ENCODE assay signal across 30 cellular contexts in genomic region chr16:65005696-65006095, GRCh38.
"Had no signal": no experiment of that assay in that cellular context is flagged by ENCODE, and none has a peak within 500 bp of the region (broad histone marks: within the 10 kb centered on the region; RNA-seq: fewer than 3 reads in every experiment).

No MANE protein-coding gene starts in this region.

- FAIRE-seq: astrocyte, islet of Langerhans, TTC549 had no signal

- H3K27me3 Mint-ChIP-seq: activated naive CD8-positive, alpha-beta T cell treated with anti-CD3 and anti-CD28 coated beads for 36 hours; natural killer cell treated with Interleukin-12 subunit alpha and Interleukin-12 subunit beta and Interleukin-15 and Interleukin-18, amount 100 ng/mL, for 72 hours; progenitor cell of endocrine pancreas; stimulated activated naive B cell treated with anti-CD40 and anti-IgM and Interleukin-4, amounts not matched to agents 10 μg/mL and 1 μg/mL and 100 μg/mL, for 72 hours had no signal

- H3K9me3 Mint-ChIP-seq: activated naive CD8-positive, alpha-beta T cell treated with anti-CD3 and anti-CD28 coated beads for 36 hours had no signal

- H3K9me3 ChIP-seq: colonic mucosa, left lung, lower lobe of right lung, ovary, right lobe of liver, stomach, thyroid gland, upper lobe of left lung, vagina had no signal

- DNase-seq: activated CD4-positive, alpha-beta T cell treated with anti-CD3 and anti-CD28 coated beads for 48 hours; activated CD4-positive, alpha-beta T cell treated with anti-CD3 and anti-CD28 coated beads, Interleukin-2, amount 50 U/mL, for 48 hours; activated CD8-positive, alpha-beta memory T cell treated with anti-CD3 and anti-CD28 coated beads for 24 hours; activated effector memory CD4-positive, alpha-beta T cell treated with anti-CD3 and anti-CD28 coated beads, Interleukin-2, amount 50 U/mL, for 16 hours; activated naive CD4-positive, alpha-beta T cell treated with anti-CD3 and anti-CD28 coated beads for 36 hours; activated naive CD8-positive, alpha-beta T cell treated with anti-CD3 and anti-CD28 coated beads for 36 hours; amniotic stem cell; central memory CD4-positive, alpha-beta T cell; colonic mucosa; effector memory CD4-positive, alpha-beta T cell; foreskin melanocyte; left lung; lower lobe of right lung; mesendoderm; ovary; right lobe of liver; stimulated activated naive B cell treated with anti-CD40 and anti-IgM and Interleukin-4, amounts not matched to agents 10 μg/mL and 1 μg/mL and 100 μg/mL, for 72 hours; stomach; T-helper 9 cell; thyroid gland; upper lobe of left lung had no signal

- H3K4me1 ChIP-seq: colonic mucosa, left lung, lower lobe of right lung, right lobe of liver, stomach, thyroid gland, upper lobe of left lung, vagina had no signal

- H3K36me3 Mint-ChIP-seq: activated naive CD8-positive, alpha-beta T cell treated with anti-CD3 and anti-CD28 coated beads for 36 hours; natural killer cell treated with Interleukin-12 subunit alpha and Interleukin-12 subunit beta and Interleukin-15 and Interleukin-18, amount 100 ng/mL, for 72 hours; stimulated activated naive B cell treated with anti-CD40 and anti-IgM and Interleukin-4, amounts not matched to agents 10 μg/mL and 1 μg/mL and 100 μg/mL, for 72 hours had no signal

- H3K4me3 Mint-ChIP-seq: activated naive CD4-positive, alpha-beta T cell treated with anti-CD3 and anti-CD28 coated beads for 36 hours; activated naive CD8-positive, alpha-beta T cell treated with anti-CD3 and anti-CD28 coated beads for 36 hours; activated T-helper 1 cell treated with anti-CD3 and anti-CD28 coated beads, Interleukin-12 subunit alpha, Interleukin-12 subunit beta, Interleukin-2, Interleukin-4 antibody, amounts not matched to agents 30 ng/mL and 10 ng/mL and 1 ng/mL, durations not matched to agents 14 hours and 24 hours and 36 hours; natural killer cell treated with Interleukin-12 subunit alpha and Interleukin-12 subunit beta and Interleukin-15 and Interleukin-18, amount 100 ng/mL, for 72 hours; stimulated activated naive B cell treated with anti-CD40 and anti-IgM and Interleukin-4, amounts not matched to agents 10 μg/mL and 1 μg/mL and 100 μg/mL, for 72 hours had no signal

- H3K27me3 ChIP-seq: colonic mucosa, left lung, ovary, right lobe of liver, stomach, thyroid gland, upper lobe of left lung, vagina had no signal

- H3K4me1 Mint-ChIP-seq: activated naive CD8-positive, alpha-beta T cell treated with anti-CD3 and anti-CD28 coated beads for 36 hours; stimulated activated naive B cell treated with anti-CD40 and anti-IgM and Interleukin-4, amounts not matched to agents 10 μg/mL and 1 μg/mL and 100 μg/mL, for 72 hours had no signal

- H3K36me3 ChIP-seq: colonic mucosa, left lung, ovary, right lobe of liver, thyroid gland, upper lobe of left lung had no signal

- H3K27ac Mint-ChIP-seq: activated naive CD4-positive, alpha-beta T cell treated with anti-CD3 and anti-CD28 coated beads for 36 hours; activated naive CD8-positive, alpha-beta T cell treated with anti-CD3 and anti-CD28 coated beads for 36 hours; activated T-helper 1 cell treated with anti-CD3 and anti-CD28 coated beads, Interleukin-12 subunit alpha, Interleukin-12 subunit beta, Interleukin-2, Interleukin-4 antibody, amounts not matched to agents 30 ng/mL and 10 ng/mL and 1 ng/mL, durations not matched to agents 14 hours and 24 hours and 36 hours; natural killer cell treated with Interleukin-12 subunit alpha and Interleukin-12 subunit beta and Interleukin-15 and Interleukin-18, amount 100 ng/mL, for 72 hours; progenitor cell of endocrine pancreas; stimulated activated naive B cell treated with anti-CD40 and anti-IgM and Interleukin-4, amounts not matched to agents 10 μg/mL and 1 μg/mL and 100 μg/mL, for 72 hours had no signal

- ATAC-seq: activated CD4-positive, CD25-positive, alpha-beta regulatory T cell treated with anti-CD3 and anti-CD28 coated beads, Interleukin-2, amount 50 U/mL, for 24 hours; left lung; lower lobe of right lung; natural killer cell treated with Interleukin-12 subunit alpha and Interleukin-12 subunit beta and Interleukin-15 and Interleukin-18, amount 100 ng/mL, for 72 hours; right lobe of liver; stimulated activated naive B cell treated with anti-CD40 and anti-IgM and Interleukin-4, amounts not matched to agents 10 μg/mL and 1 μg/mL and 100 μg/mL, for 72 hours had no signal

- H3K27ac ChIP-seq: colonic mucosa, left lung, lower lobe of right lung, ovary, right lobe of liver, stomach, thyroid gland, upper lobe of left lung, vagina, VCaP had no signal

- H3K4me3 ChIP-seq: colonic mucosa, left lung, lower lobe of right lung, ovary, right lobe of liver, stomach, thyroid gland, upper lobe of left lung, vagina had no signal
